1 cellular context compared by ENCODE assay signal in the genomic region with DNA sequence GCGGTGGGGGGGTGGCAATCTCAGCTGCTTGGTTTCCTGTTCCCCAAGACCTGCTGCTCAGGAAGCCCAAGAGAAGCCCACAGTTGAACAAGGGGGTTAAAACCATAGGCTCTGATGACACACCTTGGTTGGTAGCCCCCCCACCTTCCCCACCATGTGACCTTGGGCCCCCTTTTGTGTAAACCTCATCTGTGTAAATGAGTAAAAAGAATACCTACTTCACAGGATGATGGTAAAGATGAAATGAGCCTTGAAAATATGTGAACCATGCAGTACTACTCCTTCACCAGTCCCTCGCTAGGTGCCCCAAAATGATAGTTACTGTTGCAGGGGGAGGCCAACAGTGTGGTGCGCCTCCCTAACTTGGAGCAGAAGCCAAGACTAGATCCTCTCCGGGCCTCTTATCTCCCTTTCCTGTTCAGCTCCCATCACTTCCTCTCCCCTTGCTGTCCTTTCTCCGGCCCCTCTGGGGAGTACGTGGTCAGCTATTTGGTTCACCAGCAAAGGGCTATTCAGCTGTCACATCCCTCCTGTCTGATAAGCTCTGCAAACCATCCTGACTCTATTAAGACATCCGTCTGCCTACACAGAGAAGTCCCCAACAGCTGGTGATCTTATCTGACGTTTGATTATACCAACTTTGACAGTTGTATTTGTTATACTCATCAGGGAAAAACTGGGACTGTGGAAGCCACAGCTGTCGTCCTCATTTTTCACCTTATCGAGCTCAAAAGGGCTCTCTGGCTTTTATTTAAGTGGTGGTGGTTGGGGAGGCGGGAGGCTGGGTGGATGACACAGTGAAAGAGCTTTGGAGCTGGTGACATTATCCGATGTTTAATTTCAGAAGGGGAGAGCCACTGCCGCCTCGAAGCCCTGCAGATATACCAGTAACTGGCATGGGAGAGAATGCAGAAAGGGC.
TF ChIP-seq lines count a peak whose summit lies in the region.

No MANE protein-coding gene starts in this region.

TF ChIP-seq in K562, 482 proteins besides CTCF, POLR2A, EP300 and RAD21 (continues in another document):
- TF ChIP-seq GATAD2A (IDR thresholded peaks at IDR 0.05) (0 out of 2 replicates have a peak, but pooled peaks have one; percentile 54), ZNF165 (CRISPR knock-in tag; IDR thresholded peaks at IDR 0.05; ENCODE audit: borderline replicate concordance) (no peak), ZNF583 (CRISPR knock-in tag; IDR thresholded peaks at IDR 0.05) (no peak), RNF2 (IDR thresholded peaks at IDR 0.05) (peak; percentile 76; the same call in 1 of the 2 replicates), CREM (IDR thresholded peaks at IDR 0.05; ENCODE audit: low read depth) (peak; percentile 48), AFF1 (IDR thresholded peaks at IDR 0.05; ENCODE audit: low read depth in 1 of 2, partially characterized antibody in 2 of 2) (peak in 1 of 2 experiments; percentile 56), BRD9 (IDR thresholded peaks at IDR 0.05; ENCODE audit: low read depth, partially characterized antibody) (peak; percentile 16), NCOA1 (IDR thresholded peaks at IDR 0.05; ENCODE audit: low read depth) (peak; percentile 58; the same call in 1 of the 2 replicates), TRIM24 (IDR thresholded peaks at IDR 0.05) (peak; percentile 45 to 51; a peak in 3 of 4 replicates), MTA1 (IDR thresholded peaks at IDR 0.05; ENCODE audit: borderline replicate concordance) (peak; percentile 31; the same call in 1 of the 2 replicates), RCOR1 (IDR thresholded peaks at IDR 0.05; ENCODE audit: borderline replicate concordance in 1 of 2, low read depth in 2 of 2, low read length in 2 of 2) (peak in 1 of 2 experiments; percentile 91; a peak in 2 of 4 replicates), CEBPZ (IDR thresholded peaks at IDR 0.05; ENCODE audit: borderline replicate concordance, low read depth, low read length) (no peak), PHF21A (IDR thresholded peaks at IDR 0.05; ENCODE audit: borderline replicate concordance, low read depth) (0 out of 2 replicates have a peak, but pooled peaks have one; percentile 52), ATF7 (IDR thresholded peaks at IDR 0.05) (peak; percentile 68), MTA3 (IDR thresholded peaks at IDR 0.05; ENCODE audit: borderline replicate concordance) (peak; percentile 66; the same call in 1 of the 2 replicates), ZBTB2 (IDR thresholded peaks at IDR 0.05) (peak; percentile 28; the same call in 1 of the 2 replicates), KDM1A (IDR thresholded peaks at IDR 0.05) (peak; percentile 68 to 77), ZNF140 (CRISPR knock-in tag; IDR thresholded peaks at IDR 0.05) (no peak), FOSL1 (tag; conservative IDR thresholded peaks at IDR 0.05) (peak; percentile 35; the same call in 1 of the 2 replicates), CAMTA2 (CRISPR knock-in tag; conservative IDR thresholded peaks at IDR 0.05) (no peak), TRIM28 (IDR thresholded peaks at IDR 0.05) (no peak), ZEB2 (IDR thresholded peaks at IDR 0.05) (peak; percentile 77), FOXM1 (IDR thresholded peaks at IDR 0.05; ENCODE audit: low read depth) (peak; percentile 42; the same call in 1 of the 2 replicates), FOXM1 (CRISPR knock-in tag; IDR thresholded peaks at IDR 0.05; ENCODE audit: low read depth) (no peak), TOE1 (IDR thresholded peaks at IDR 0.05; ENCODE audit: borderline replicate concordance) (no peak), TOE1 (CRISPR knock-in tag; IDR thresholded peaks at IDR 0.05; ENCODE audit: borderline replicate concordance, low read depth) (no peak), NR2F6 (CRISPR knock-in tag; IDR thresholded peaks at IDR 0.05) (no peak), ETS2 (tag; IDR thresholded peaks at IDR 0.05; ENCODE audit: borderline replicate concordance, poor library complexity, severe bottlenecking) (no peak), TEAD4 (IDR thresholded peaks at IDR 0.05; ENCODE audit: low read length) (peak; percentile 78), TEAD4 (CRISPR knock-in tag; IDR thresholded peaks at IDR 0.05; ENCODE audit: borderline replicate concordance) (no peak), U2AF1 (optimal IDR thresholded peaks at IDR 0.05; ENCODE audit: low read depth, low read length) (no peak), MXD1 (CRISPR knock-in tag; IDR thresholded peaks at IDR 0.05; ENCODE audit: borderline replicate concordance, poor library complexity, severe bottlenecking) (no peak), ARID1B (IDR thresholded peaks at IDR 0.05) (peak; percentile 79), SMARCE1 (IDR thresholded peaks at IDR 0.05) (peak; percentile 71), HDAC1 (IDR thresholded peaks at IDR 0.05) (peak in 1 of 2 experiments; percentile 85; a peak in 2 of 4 replicates), SMARCA4 (IDR thresholded peaks at IDR 0.05) (peak; percentile 65), ARHGAP35 (IDR thresholded peaks at IDR 0.05; ENCODE audit: partially characterized antibody) (no peak), CHCHD3 (CRISPR knock-in tag; IDR thresholded peaks at IDR 0.05) (no peak)
- TF ChIP-seq, protein P1, sequence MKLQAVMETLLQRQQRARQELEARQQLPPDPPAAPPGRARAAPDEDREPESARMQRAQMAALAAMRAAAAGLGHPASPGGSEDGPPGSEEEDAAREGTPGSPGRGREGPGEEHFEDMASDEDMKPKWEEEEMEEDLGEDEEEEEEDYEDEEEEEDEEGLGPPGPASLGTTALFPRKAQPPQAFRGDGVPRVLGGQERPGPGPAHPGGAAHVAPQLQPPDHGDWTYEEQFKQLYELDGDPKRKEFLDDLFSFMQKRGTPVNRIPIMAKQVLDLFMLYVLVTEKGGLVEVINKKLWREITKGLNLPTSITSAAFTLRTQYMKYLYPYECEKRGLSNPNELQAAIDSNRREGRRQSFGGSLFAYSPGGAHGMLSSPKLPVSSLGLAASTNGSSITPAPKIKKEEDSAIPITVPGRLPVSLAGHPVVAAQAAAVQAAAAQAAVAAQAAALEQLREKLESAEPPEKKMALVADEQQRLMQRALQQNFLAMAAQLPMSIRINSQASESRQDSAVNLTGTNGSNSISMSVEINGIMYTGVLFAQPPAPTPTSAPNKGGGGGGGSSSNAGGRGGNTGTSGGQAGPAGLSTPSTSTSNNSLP (IDR thresholded peaks at IDR 0.05; ENCODE audit: borderline replicate concordance, low read depth, low read length): peak; percentile 91; the same call in 1 of the 2 replicates
- TF ChIP-seq, protein P2, sequence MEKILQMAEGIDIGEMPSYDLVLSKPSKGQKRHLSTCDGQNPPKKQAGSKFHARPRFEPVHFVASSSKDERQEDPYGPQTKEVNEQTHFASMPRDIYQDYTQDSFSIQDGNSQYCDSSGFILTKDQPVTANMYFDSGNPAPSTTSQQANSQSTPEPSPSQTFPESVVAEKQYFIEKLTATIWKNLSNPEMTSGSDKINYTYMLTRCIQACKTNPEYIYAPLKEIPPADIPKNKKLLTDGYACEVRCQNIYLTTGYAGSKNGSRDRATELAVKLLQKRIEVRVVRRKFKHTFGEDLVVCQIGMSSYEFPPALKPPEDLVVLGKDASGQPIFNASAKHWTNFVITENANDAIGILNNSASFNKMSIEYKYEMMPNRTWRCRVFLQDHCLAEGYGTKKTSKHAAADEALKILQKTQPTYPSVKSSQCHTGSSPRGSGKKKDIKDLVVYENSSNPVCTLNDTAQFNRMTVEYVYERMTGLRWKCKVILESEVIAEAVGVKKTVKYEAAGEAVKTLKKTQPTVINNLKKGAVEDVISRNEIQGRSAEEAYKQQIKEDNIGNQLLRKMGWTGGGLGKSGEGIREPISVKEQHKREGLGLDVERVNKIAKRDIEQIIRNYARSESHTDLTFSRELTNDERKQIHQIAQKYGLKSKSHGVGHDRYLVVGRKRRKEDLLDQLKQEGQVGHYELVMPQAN (IDR thresholded peaks at IDR 0.05; ENCODE audit: borderline replicate concordance): peak; percentile 46; the same call in 1 of the 2 replicates
- TF ChIP-seq, protein P3, sequence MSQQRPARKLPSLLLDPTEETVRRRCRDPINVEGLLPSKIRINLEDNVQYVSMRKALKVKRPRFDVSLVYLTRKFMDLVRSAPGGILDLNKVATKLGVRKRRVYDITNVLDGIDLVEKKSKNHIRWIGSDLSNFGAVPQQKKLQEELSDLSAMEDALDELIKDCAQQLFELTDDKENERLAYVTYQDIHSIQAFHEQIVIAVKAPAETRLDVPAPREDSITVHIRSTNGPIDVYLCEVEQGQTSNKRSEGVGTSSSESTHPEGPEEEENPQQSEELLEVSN (IDR thresholded peaks at IDR 0.05; ENCODE audit: borderline replicate concordance in 1 of 2, extremely low read depth in 1 of 2, insufficient read depth in 1 of 2, insufficient read length in 1 of 2, low read depth in 1 of 2, low read length in 1 of 2, poor library complexity in 1 of 2, severe bottlenecking in 1 of 2): no peak
